8 cellular contexts compared by ENCODE assay signal in genomic region chr5:134523543-134524136, GRCh38. TPM values are rescaled to one million over a fixed set of nuclear protein-coding genes. Genes with fewer than 3 reads are reported as not detected.
DNase-seq lines count a peak whose midpoint lies in the region; ATAC-seq and TF ChIP-seq lines count a peak whose summit lies in the region.

No MANE protein-coding gene starts in this region.

- H3K4me2 ChIP-seq in GM23248 (ENCODE audit: unreplicated experiment), result peak overlapping the region; percentile 100

- WGBS in GM23248 (ENCODE audit: low coverage in 1 of 2, low lambda C conversion rate in 2 of 2, missing lambda C conversion rate in 2 of 2), 2 experiments, result 15 to 21% methylated on average over 8 of the region's 8 CpGs
- WGBS in sigmoid colon, 2 donors, result 29 to 44% methylated on average over 8 of the region's 8 CpGs

- no peaks in the 10 kb centered on the region for H4K20me1 ChIP-seq in GM23248 (ENCODE audit: insufficient read depth)

- no peaks in the 10 kb centered on the region for H3K27me3 ChIP-seq in GM23248 (replicated peaks; ENCODE audit: insufficient read depth)
- H3K27me3 ChIP-seq in sigmoid colon, result no peaks in the 10 kb centered on the region

- H3F3A ChIP-seq in GM23248 (ENCODE audit: insufficient read depth), result peaks cover 20% of the 10 kb centered on the region; the same call in 1 of the 2 replicates

- H3K9ac ChIP-seq in GM23248 (peak overlapping the region; percentile 96), SK-N-MC (ENCODE audit: insufficient read length) (peak overlapping the region; percentile 90)

- peak in 1 of 4 donors; percentile 44 for TF ChIP-seq EP300 in sigmoid colon (IDR thresholded peaks at IDR 0.05)

- TF ChIP-seq POLR2A in sigmoid colon (IDR thresholded peaks at IDR 0.05), result no peak

- no peaks in the 10 kb centered on the region for H3K9me2 ChIP-seq in GM23248 (ENCODE audit: insufficient read depth)

- in situ Hi-C loops in GM23248 (cut with MboI), result no loop called here
- in situ Hi-C loops in ACHN (cut with HindIII; ENCODE audit: low pct_ligation_motif_present, low pct_unique_long_range_greater_than_20kb, low sequenced_read_pairs), result no loop called here

- peak; percentile 24 for DNase-seq in GM23248
- no peak for DNase-seq in SK-N-MC (ENCODE audit: low read depth, low spot score)
- DNase-seq in fibroblast of peridontal ligament (ENCODE audit: extremely low read depth), result peak; percentile 47
- no peak for DNase-seq in sigmoid colon
- DNase-seq in iPS-NIHi11 (ENCODE audit: low spot score), result no peak
- no peak for DNase-seq in ACHN
- no peak for DNase-seq in dedifferentiated amniotic fluid mesenchymal stem cell (ENCODE audit: extremely low spot score)

- H3K36me3 ChIP-seq in GM23248 (ENCODE audit: low read depth) (no peaks in the 10 kb centered on the region), SK-N-MC (ENCODE audit: insufficient read depth, low read length) (no peaks in the 10 kb centered on the region), sigmoid colon (no peaks in the 10 kb centered on the region)

- H3K9me3 ChIP-seq in GM23248 (ENCODE audit: low read depth) (no peaks in the 10 kb centered on the region), SK-N-MC (ENCODE audit: low read depth, low read length) (no peaks in the 10 kb centered on the region), sigmoid colon (no peaks in the 10 kb centered on the region)

- no peak for TF ChIP-seq CTCF in sigmoid colon (IDR thresholded peaks at IDR 0.05)

- intact Hi-C loops in sigmoid colon (cut with DNase I), result loop anchor here (1.0 kb wide), 1 partner anchor 84 kb away; no protein-coding TSS in a partner anchor

- no peak for ATAC-seq in GM21717 (IDR thresholded peaks at IDR 0.05; ENCODE audit: unreplicated experiment)

- H3K4me3 ChIP-seq in GM23248 (peak overlapping the region; percentile 95), SK-N-MC (peak overlapping the region; percentile 90), sigmoid colon (peak overlapping the region; percentile 73 to 95 (median 84))

- H3K4me1 ChIP-seq in GM23248 (ENCODE audit: insufficient read depth), result peaks cover 10% of the 10 kb centered on the region
- H3K4me1 ChIP-seq in sigmoid colon, result peaks cover 0 to 23% (median 20%) of the 10 kb centered on the region in 4 donors

- H3K79me2 ChIP-seq in GM23248 (ENCODE audit: insufficient read depth), result peaks cover 10% of the 10 kb centered on the region

- H2AFZ ChIP-seq in GM23248, result peak overlapping the region; percentile 75

- peak overlapping the region; percentile 82; the same call in 1 of the 2 replicates for H3K27ac ChIP-seq in GM23248
- peak overlapping the region; percentile 98 for H3K27ac ChIP-seq in SK-N-MC
- H3K27ac ChIP-seq in sigmoid colon, result peak overlapping the region; percentile 95 to 99 (median 96)

RNA-seq across cellular contexts. Expression of gene JADE2, which starts 1.8 kb away (rescaled TPM):
- 18.0 and 20.9 TPM in 2 replicates for total RNA-seq in GM23248 (2014; rRNA removed; shearing (Covaris generic))
- polyA plus RNA-seq in GM23248 (2016; fragmentation: Nextera tagmentation; extraction: Ambion mirVana), result 7.1 and 8.0 TPM in 2 replicates
- 10 to 100 TPM; 38.5 to 53.8 (median 44.7) TPM for total RNA-seq in sigmoid colon
- polyA plus RNA-seq in sigmoid colon, result 10 to 100 TPM in 1 of 3 donors, 1 to 10 TPM in 2; 4.9 to 34.5 (median 6.0) TPM

Comparison
In these comparisons a context has a peak if more than half of its experiments do, and no peak if none do; other contexts are left out.
1. DNase-seq: peak in GM23248 (single experiment) and fibroblast of peridontal ligament (single experiment); none in SK-N-MC (single experiment), sigmoid colon (single experiment), iPS-NIHi11 (single experiment), ACHN (single experiment) and dedifferentiated amniotic fluid mesenchymal stem cell (single experiment).
2. Peak in every context shown above with its lines, with median percentiles within 50 percentile points of each other: H3K27ac ChIP-seq and H3K4me3 ChIP-seq.